16 cellular contexts compared by ENCODE assay signal in genomic region chr5:9922719-9923118, GRCh38.
A peak's percentile ranks its signal among the peaks of the same experiment; 100 is the strongest.
DNase-seq lines count a peak whose midpoint lies in the region; ATAC-seq, FAIRE-seq and TF ChIP-seq lines count a peak whose summit lies in the region.
"Had no signal": no experiment of that assay in that cellular context is flagged by ENCODE, and none has a peak within 500 bp of the region (broad histone marks: within the 10 kb centered on the region; RNA-seq: fewer than 3 reads in every experiment).

No MANE protein-coding gene starts in this region.

- H3K4me3 Mint-ChIP-seq in CD14-positive monocyte, result no peak overlapping the region
- H3K4me3 Mint-ChIP-seq: IgD-negative memory B cell had no signal

- no peak overlapping the region for H3K18ac ChIP-seq in mesendoderm (ENCODE audit: low read length)

- H3K4me1 ChIP-seq in mesendoderm (ENCODE audit: control insufficient read depth, low read depth, low read length), result peaks cover 2% of the 10 kb centered on the region

- no peak overlapping the region for H3K27ac Mint-ChIP-seq in CD14-positive monocyte
- H3K27ac Mint-ChIP-seq: IgD-negative memory B cell had no signal

- no peaks in the 10 kb centered on the region for H3K36me3 Mint-ChIP-seq in CD14-positive monocyte
- H3K36me3 Mint-ChIP-seq: IgD-negative memory B cell had no signal

- DNase-seq in CD14-positive monocyte (ENCODE audit: low spot score) (no peak), HFF-Myc (ENCODE audit: extremely low read depth, low read depth) (no peak), astrocyte of the cerebellum (ENCODE audit: low read depth) (no peak), mesendoderm (no peak), caudate nucleus (lab: John Stamatoyannopoulos, UW) (no peak), C1 segment of cervical spinal cord (lab: John Stamatoyannopoulos, UW) (no peak), GM12891 (ENCODE audit: insufficient read length, low spot score) (no peak)
- DNase-seq: activated naive CD4-positive, alpha-beta T cell; NCI-H1930; NCI-H69; nucleus accumbens; SHP77 treated with DMSO at 0.1 percent for 48 hours had no signal

- H2BK5ac ChIP-seq in mesendoderm (ENCODE audit: low read length), result no peak overlapping the region

- peak overlapping the region; percentile 57 for H2BK15ac ChIP-seq in mesendoderm (replicated peaks; ENCODE audit: low read depth)

- no peak for FAIRE-seq in GM12891 (lab: Jason Lieb, UNC)
- FAIRE-seq: bronchial epithelial cell had no signal

- H2BK120ac ChIP-seq in mesendoderm (ENCODE audit: low read depth, low read length), result no peak overlapping the region

- H3K27ac ChIP-seq in mesendoderm (ENCODE audit: low read depth, low read length) (no peak overlapping the region), caudate nucleus (ENCODE audit: low read depth, low read length) (no peak overlapping the region)
- H3K27ac ChIP-seq: skin epidermis had no signal

- no peaks in the 10 kb centered on the region for H3K27me3 ChIP-seq in mesendoderm (ENCODE audit: insufficient read depth, low read length, poor library complexity)

- no peak overlapping the region for H4K8ac ChIP-seq in mesendoderm (ENCODE audit: low read depth, low read length)

- H3K4me3 ChIP-seq in HFF-Myc (replicated peaks; ENCODE audit: low read depth, low read length) (no peak overlapping the region), astrocyte of the cerebellum (ENCODE audit: low read depth, low read length) (no peak overlapping the region), mesendoderm (ENCODE audit: low read length) (no peak overlapping the region)
- H3K4me3 ChIP-seq: skin epidermis had no signal

- no peak for ATAC-seq in HG03469 (IDR thresholded peaks at IDR 0.05; ENCODE audit: unreplicated experiment)

- no peak overlapping the region for H3K4ac ChIP-seq in mesendoderm (ENCODE audit: low read depth, low read length)

- peaks cover 2 to 17% (median 7%) of the 10 kb centered on the region in 7 donors for H3K9me3 Mint-ChIP-seq in CD14-positive monocyte

- in situ Hi-C loops in astrocyte of the cerebellum (cut with HindIII; ENCODE audit: low sequenced_read_pairs), result no loop called here

- H4K5ac ChIP-seq in mesendoderm (ENCODE audit: low read length), result no peak overlapping the region

- peaks cover 0 to 6% (median 0%) of the 10 kb centered on the region in 3 donors for H3K27me3 Mint-ChIP-seq in CD14-positive monocyte (ENCODE audit: low read depth in 3 of 3)
- H3K27me3 Mint-ChIP-seq: IgD-negative memory B cell had no signal

- no peak for TF ChIP-seq POLR2A in GM12891 (IDR thresholded peaks at IDR 0.05; ENCODE audit: low read depth, low read length)

- H3K56ac ChIP-seq in mesendoderm (ENCODE audit: low read length), result no peak overlapping the region

- H3K9ac ChIP-seq in mesendoderm (ENCODE audit: low read length), result no peak overlapping the region

- no peak overlapping the region for H3K4me2 ChIP-seq in mesendoderm (ENCODE audit: low read length)

- TF ChIP-seq CTCF in CD14-positive monocyte (IDR thresholded peaks at IDR 0.05), result peak; percentile 36
- peak; percentile 28 for TF ChIP-seq CTCF in HFF-Myc (IDR thresholded peaks at IDR 0.05; ENCODE audit: low read depth, low read length, missing control alignments)
- peak; percentile 17 for TF ChIP-seq CTCF in astrocyte of the cerebellum (IDR thresholded peaks at IDR 0.05; ENCODE audit: low read depth, low read length, missing control alignments)

- H3K79me2 ChIP-seq in mesendoderm (ENCODE audit: control insufficient read depth, insufficient read depth, low read length), result no peaks in the 10 kb centered on the region

- no peaks in the 10 kb centered on the region for H3K4me1 Mint-ChIP-seq in CD14-positive monocyte
- H3K4me1 Mint-ChIP-seq: IgD-negative memory B cell had no signal

- intact Hi-C loops in CD14-positive monocyte (cut with micrococcal nuclease), result no loop called here

- no peaks in the 10 kb centered on the region for H3K79me1 ChIP-seq in mesendoderm (ENCODE audit: low read length)

- no peak overlapping the region for H3K23ac ChIP-seq in mesendoderm (ENCODE audit: low read length)

- H3K36me3 ChIP-seq in mesendoderm (ENCODE audit: control insufficient read depth, insufficient read depth, low read length), result no peaks in the 10 kb centered on the region

- no peak overlapping the region for H2AK5ac ChIP-seq in mesendoderm (ENCODE audit: low read length)

TF ChIP-seq in GM12891, 5 proteins besides CTCF, POLR2A, EP300 and RAD21:
- TF ChIP-seq SPI1 (IDR thresholded peaks at IDR 0.05; ENCODE audit: low read depth, low read length), result no peak
- TF ChIP-seq POLR2AphosphoS5 (IDR thresholded peaks at IDR 0.05; ENCODE audit: low read depth, low read length), result no peak
- no peak for TF ChIP-seq TAF1 (IDR thresholded peaks at IDR 0.05; ENCODE audit: low read depth, low read length)
